8 cellular contexts compared by ENCODE assay signal in the genomic region with DNA sequence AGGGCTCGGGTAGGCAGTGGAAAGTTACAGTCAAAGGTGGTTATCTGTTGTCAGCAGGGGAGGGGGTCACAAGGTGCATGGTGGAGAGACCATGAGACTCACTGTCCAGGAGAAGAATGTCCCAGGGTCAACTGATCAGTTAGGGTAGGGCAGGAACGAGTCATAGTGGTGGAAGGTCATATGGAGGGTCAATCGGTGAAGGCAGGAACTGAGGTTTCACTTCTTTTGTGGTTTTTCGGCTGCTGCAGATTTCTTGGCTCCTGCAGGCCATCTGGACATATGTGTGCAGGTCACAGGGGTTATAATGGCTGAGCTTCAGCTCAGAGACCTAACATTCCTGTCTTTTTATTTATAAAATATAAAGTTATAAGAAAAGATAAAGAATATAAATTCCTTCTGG.
DNase-seq lines count a peak whose midpoint lies in the region; ATAC-seq and TF ChIP-seq lines count a peak whose summit lies in the region.
"Not testable (repeated sequence)": the region's sequence is repeated elsewhere in the genome, so short reads cannot be mapped to it uniquely, and the experiment has no call there.

No MANE protein-coding gene starts in this region.

- not testable (repeated sequence) for TF ChIP-seq CTCF in choroid plexus epithelial cell (conservative IDR thresholded peaks at IDR 0.05; ENCODE audit: low read depth, low read length)

- DNase-seq in ELR (ENCODE audit: low read depth) (peak; percentile 25), HCEC 1CT (peak; percentile 35), MV-4-11 (lab: John Stamatoyannopoulos, UW) (peak; percentile 81), choroid plexus epithelial cell (ENCODE audit: low read depth) (peak; percentile 42)

- ATAC-seq in GM18520 (IDR thresholded peaks at IDR 0.05; ENCODE audit: unreplicated experiment) (peak; percentile 38), GM19035 (IDR thresholded peaks at IDR 0.05; ENCODE audit: unreplicated experiment) (peak; percentile 51), HG02885 (IDR thresholded peaks at IDR 0.05; ENCODE audit: poor library complexity, unreplicated experiment) (peak; percentile 64), HG03575 (IDR thresholded peaks at IDR 0.05; ENCODE audit: extremely low read depth, insufficient number of reproducible peaks, low FRiP score, unreplicated experiment) (peak; percentile 72)

- not testable (repeated sequence) for H3K4me3 ChIP-seq in choroid plexus epithelial cell (ENCODE audit: low read depth, low read length)

Comparison
In these comparisons a context has a peak if more than half of its experiments do, and no peak if none do; other contexts are left out.
1. DNase-seq: peak in every context shown above with its lines; median percentile 81 in MV-4-11; 42 in choroid plexus epithelial cell; 35 in HCEC 1CT; 25 in ELR.